ENCODE assay signal across 8 cellular contexts in genomic region chr5:172902497-172903472, GRCh38. TPM values are rescaled to one million over a fixed set of nuclear protein-coding genes. Genes with fewer than 3 reads are reported as not detected.
DNase-seq lines count a peak whose midpoint lies in the region; ATAC-seq lines count a peak whose summit lies in the region.

No MANE protein-coding gene starts in this region.

- H3K27ac Mint-ChIP-seq in activated naive CD8-positive, alpha-beta T cell treated with anti-CD3 and anti-CD28 coated beads, Interleukin-2, amount 50 U/mL, for 24 hours: peak overlapping the region; percentile 5
- no peak overlapping the region for H3K27ac Mint-ChIP-seq in activated naive CD8-positive, alpha-beta T cell treated with anti-CD3 and anti-CD28 coated beads for 36 hours
- no peak overlapping the region for H3K27ac Mint-ChIP-seq in stimulated activated memory B cell treated with anti-CD40 and anti-IgM and Interleukin-4, amounts not matched to agents 10 μg/mL and 1 μg/mL and 100 μg/mL, for 72 hours
- H3K27ac Mint-ChIP-seq in T-cell: no peak overlapping the region

- POLR2A ChIA-PET in T-cell (lab: Charles Lee): interaction anchor here in 1 of 2 donors (0.7 kb wide), 1 partner anchor 29 kb away, joined by 3 read pairs; no protein-coding TSS in a partner anchor

- DNase-seq in activated naive CD8-positive, alpha-beta T cell treated with anti-CD3 and anti-CD28 coated beads, Interleukin-2, amount 50 U/mL, for 24 hours: no peak
- DNase-seq in activated naive CD8-positive, alpha-beta T cell treated with anti-CD3 and anti-CD28 coated beads for 36 hours: no peak
- DNase-seq in astrocyte of the hippocampus (ENCODE audit: low read depth, low spot score) (peak; percentile 98), iPS-NIHi7 (ENCODE audit: extremely low spot score) (peak; percentile 77), T-cell (no peak)

- no peaks in the 10 kb centered on the region for H3K27me3 Mint-ChIP-seq in activated naive CD8-positive, alpha-beta T cell treated with anti-CD3 and anti-CD28 coated beads, Interleukin-2, amount 50 U/mL, for 24 hours
- no peaks in the 10 kb centered on the region for H3K27me3 Mint-ChIP-seq in activated naive CD8-positive, alpha-beta T cell treated with anti-CD3 and anti-CD28 coated beads for 36 hours
- no peaks in the 10 kb centered on the region for H3K27me3 Mint-ChIP-seq in stimulated activated memory B cell treated with anti-CD40 and anti-IgM and Interleukin-4, amounts not matched to agents 10 μg/mL and 1 μg/mL and 100 μg/mL, for 72 hours
- H3K27me3 Mint-ChIP-seq in T-cell: no peaks in the 10 kb centered on the region

- CTCF ChIA-PET in T-cell (lab: Charles Lee): no interaction called here

- no peak overlapping the region for H3K4me3 Mint-ChIP-seq in activated naive CD8-positive, alpha-beta T cell treated with anti-CD3 and anti-CD28 coated beads, Interleukin-2, amount 50 U/mL, for 24 hours
- H3K4me3 Mint-ChIP-seq in activated naive CD8-positive, alpha-beta T cell treated with anti-CD3 and anti-CD28 coated beads for 36 hours: no peak overlapping the region
- no peak overlapping the region for H3K4me3 Mint-ChIP-seq in stimulated activated memory B cell treated with anti-CD40 and anti-IgM and Interleukin-4, amounts not matched to agents 10 μg/mL and 1 μg/mL and 100 μg/mL, for 72 hours
- H3K4me3 Mint-ChIP-seq in T-cell: no peak overlapping the region

- no peak overlapping the region for H3K4me3 ChIP-seq in skin epidermis

- no peaks in the 10 kb centered on the region for H3K36me3 Mint-ChIP-seq in activated naive CD8-positive, alpha-beta T cell treated with anti-CD3 and anti-CD28 coated beads, Interleukin-2, amount 50 U/mL, for 24 hours (ENCODE audit: low read depth)
- H3K36me3 Mint-ChIP-seq in activated naive CD8-positive, alpha-beta T cell treated with anti-CD3 and anti-CD28 coated beads for 36 hours: peaks cover 1% of the 10 kb centered on the region
- H3K36me3 Mint-ChIP-seq in stimulated activated memory B cell treated with anti-CD40 and anti-IgM and Interleukin-4, amounts not matched to agents 10 μg/mL and 1 μg/mL and 100 μg/mL, for 72 hours: peaks cover 46% of the 10 kb centered on the region
- peaks cover 34% of the 10 kb centered on the region for H3K36me3 Mint-ChIP-seq in T-cell

- peak overlapping the region in 15 of 21 experiments; percentile 20 to 91 (median 85) for H3K27ac ChIP-seq in skin epidermis

- H3K9me3 Mint-ChIP-seq in activated naive CD8-positive, alpha-beta T cell treated with anti-CD3 and anti-CD28 coated beads, Interleukin-2, amount 50 U/mL, for 24 hours: no peaks in the 10 kb centered on the region
- H3K9me3 Mint-ChIP-seq in activated naive CD8-positive, alpha-beta T cell treated with anti-CD3 and anti-CD28 coated beads for 36 hours: no peaks in the 10 kb centered on the region
- no peaks in the 10 kb centered on the region for H3K9me3 Mint-ChIP-seq in stimulated activated memory B cell treated with anti-CD40 and anti-IgM and Interleukin-4, amounts not matched to agents 10 μg/mL and 1 μg/mL and 100 μg/mL, for 72 hours
- H3K9me3 Mint-ChIP-seq in T-cell: no peaks in the 10 kb centered on the region

- H3K4me1 Mint-ChIP-seq in activated naive CD8-positive, alpha-beta T cell treated with anti-CD3 and anti-CD28 coated beads, Interleukin-2, amount 50 U/mL, for 24 hours: peaks cover 11% of the 10 kb centered on the region
- peaks cover 6% of the 10 kb centered on the region for H3K4me1 Mint-ChIP-seq in activated naive CD8-positive, alpha-beta T cell treated with anti-CD3 and anti-CD28 coated beads for 36 hours
- peaks cover 34% of the 10 kb centered on the region for H3K4me1 Mint-ChIP-seq in stimulated activated memory B cell treated with anti-CD40 and anti-IgM and Interleukin-4, amounts not matched to agents 10 μg/mL and 1 μg/mL and 100 μg/mL, for 72 hours
- peaks cover 0 to 6% (median 3%) of the 10 kb centered on the region in 3 donors for H3K4me1 Mint-ChIP-seq in T-cell

- ATAC-seq in activated naive CD8-positive, alpha-beta T cell treated with anti-CD3 and anti-CD28 coated beads, Interleukin-2, amount 50 U/mL, for 24 hours: no peak
- no peak for ATAC-seq in stimulated activated memory B cell treated with anti-CD40 and anti-IgM and Interleukin-4, amounts not matched to agents 10 μg/mL and 1 μg/mL and 100 μg/mL, for 72 hours
- ATAC-seq in T-cell (replicated peaks in 1 of 4): no peak
- ATAC-seq in HG03439 (IDR thresholded peaks at IDR 0.05; ENCODE audit: unreplicated experiment): no peak

RNA-seq across cellular contexts. Expression of gene RPL26L1, which starts 56.4 kb away (rescaled TPM):
- 100 to 1,000 TPM in 1 of 2 experiments, 10 to 100 TPM in 1; 96.4 to 101 TPM for total RNA-seq in activated naive CD8-positive, alpha-beta T cell treated with anti-CD3 and anti-CD28 coated beads for 36 hours
- total RNA-seq in T-cell: 10 to 100 TPM; 13.7 to 16.4 (median 14.0) TPM

Comparison
In these comparisons a context has a peak if more than half of its experiments do, and no peak if none do; other contexts are left out.
1. DNase-seq: peak in astrocyte of the hippocampus (single experiment) and iPS-NIHi7 (single experiment); none in activated naive CD8-positive, alpha-beta T cell treated with anti-CD3 and anti-CD28 coated beads, Interleukin-2, amount 50 U/mL, for 24 hours (single experiment), activated naive CD8-positive, alpha-beta T cell treated with anti-CD3 and anti-CD28 coated beads for 36 hours (single experiment) and T-cell (0 of 34).
2. RNA of gene RPL26L1, which starts 56.4 kb away (total RNA-seq): 96.4 to 101 TPM in activated naive CD8-positive, alpha-beta T cell treated with anti-CD3 and anti-CD28 coated beads for 36 hours; 13.7 to 16.4 TPM in T-cell; every median in the first group is over 4 times any median in the second.